ENCODE assay signal across 1 cellular context in the genomic region with DNA sequence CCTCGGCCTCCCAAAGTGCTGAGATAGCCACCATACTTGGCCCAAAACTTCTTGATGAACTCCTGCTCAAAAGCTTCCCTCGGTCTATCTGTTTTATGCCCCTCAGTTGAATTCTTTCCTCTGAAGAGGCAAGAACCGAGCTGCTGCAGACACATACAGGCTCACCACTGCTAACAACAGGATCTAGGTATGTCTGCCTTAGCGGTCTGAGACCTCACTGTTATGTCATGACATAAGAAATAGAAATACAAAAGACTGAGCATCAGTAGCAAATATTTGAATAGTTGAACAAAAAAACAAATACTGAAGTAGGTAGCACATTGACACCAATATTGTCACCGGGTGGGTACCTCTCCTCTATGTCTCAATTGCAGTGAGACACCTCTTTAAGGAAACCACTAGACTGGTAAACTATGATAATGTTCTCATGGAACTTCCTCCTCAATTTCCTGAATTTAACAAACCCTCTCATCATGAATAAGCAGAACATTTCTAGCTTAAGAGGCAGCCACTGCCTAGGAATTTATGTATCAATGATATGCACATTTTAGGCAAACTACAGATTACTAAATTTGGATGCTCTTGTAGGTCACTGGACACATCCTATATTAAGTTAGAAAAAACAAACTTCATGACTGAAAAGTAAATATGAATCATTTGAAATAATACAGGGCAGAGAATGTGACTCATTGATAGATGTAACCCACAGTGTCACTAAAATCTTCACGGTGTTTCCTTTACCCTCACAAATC.
A peak's percentile ranks its signal among the peaks of the same experiment; 100 is the strongest.
TF ChIP-seq lines count a peak whose summit lies in the region.

No MANE protein-coding gene starts in this region.

TF ChIP-seq in endothelial cell of umbilical vein, 7 proteins besides CTCF, POLR2A, EP300 and RAD21 (continued from another document):
- TF ChIP-seq, protein P1, sequence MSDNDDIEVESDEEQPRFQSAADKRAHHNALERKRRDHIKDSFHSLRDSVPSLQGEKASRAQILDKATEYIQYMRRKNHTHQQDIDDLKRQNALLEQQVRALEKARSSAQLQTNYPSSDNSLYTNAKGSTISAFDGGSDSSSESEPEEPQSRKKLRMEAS (IDR thresholded peaks at IDR 0.05; ENCODE audit: insufficient read depth, insufficient read length), result no peak
- TF ChIP-seq EZH2 (IDR thresholded peaks at IDR 0.05; ENCODE audit: borderline replicate concordance, low read depth, low read length, severe bottlenecking) (no peak), GATA2 (IDR thresholded peaks at IDR 0.05; ENCODE audit: insufficient read depth, insufficient read length, low read depth, low read length) (peak; percentile 18)
